Comparison of ENCODE assay signal across 3 cellular contexts in genomic region chr2:32773409-32773808, GRCh38.
TF ChIP-seq lines count a peak whose summit lies in the region.

No MANE protein-coding gene starts in this region.

TF ChIP-seq in SK-N-SH treated with all-trans-retinoic acid at 6 μM for 48 hours, 23 proteins besides CTCF, POLR2A, EP300 and RAD21 (continued from another document):
- TF ChIP-seq PATZ1 (CRISPR knock-in tag; IDR thresholded peaks at IDR 0.05; ENCODE audit: borderline replicate concordance), result no peak
- TF ChIP-seq TSHZ2 (CRISPR knock-in tag; IDR thresholded peaks at IDR 0.05), result no peak
- no peak for TF ChIP-seq RARB (CRISPR knock-in tag; IDR thresholded peaks at IDR 0.05)

TF ChIP-seq in SK-N-SH, 30 proteins besides CTCF, POLR2A, EP300 and RAD21 (continued from another document):
- TF ChIP-seq TEAD4 (IDR thresholded peaks at IDR 0.05; ENCODE audit: borderline replicate concordance, insufficient read depth), result no peak
- no peak for TF ChIP-seq MAX (IDR thresholded peaks at IDR 0.05; ENCODE audit: low read depth)
- TF ChIP-seq ZBTB33 (IDR thresholded peaks at IDR 0.05; ENCODE audit: borderline replicate concordance, low read depth), result no peak

TF ChIP-seq in endothelial cell of umbilical vein, 7 proteins besides CTCF, POLR2A, EP300 and RAD21 (continued from another document):
- TF ChIP-seq EZH2 (IDR thresholded peaks at IDR 0.05; ENCODE audit: borderline replicate concordance, low read depth, low read length, severe bottlenecking) (no peak), FOS (IDR thresholded peaks at IDR 0.05; ENCODE audit: borderline replicate concordance, insufficient read depth, low read length) (no peak), MAX (IDR thresholded peaks at IDR 0.05; ENCODE audit: insufficient read depth, insufficient read length) (no peak), POLR2AphosphoS5 (IDR thresholded peaks at IDR 0.05; ENCODE audit: insufficient read depth, low read depth, low read length) (no peak), JUN (IDR thresholded peaks at IDR 0.05; ENCODE audit: borderline replicate concordance, insufficient read depth, insufficient read length, low read depth) (no peak), GATA2 (IDR thresholded peaks at IDR 0.05; ENCODE audit: insufficient read depth, insufficient read length, low read depth, low read length) (no peak)
